8 cellular contexts compared by ENCODE assay signal in genomic region chr9:100098887-100099721, GRCh38. TPM values are rescaled to one million over a fixed set of nuclear protein-coding genes. Genes with fewer than 3 reads are reported as not detected.
DNase-seq lines count a peak whose midpoint lies in the region; ATAC-seq lines count a peak whose summit lies in the region.

TSS of gene ERP44 (minus strand) at chr9:100099000. CDS start at chr9:100098840, 160 bp downstream.
A gene with protein sequence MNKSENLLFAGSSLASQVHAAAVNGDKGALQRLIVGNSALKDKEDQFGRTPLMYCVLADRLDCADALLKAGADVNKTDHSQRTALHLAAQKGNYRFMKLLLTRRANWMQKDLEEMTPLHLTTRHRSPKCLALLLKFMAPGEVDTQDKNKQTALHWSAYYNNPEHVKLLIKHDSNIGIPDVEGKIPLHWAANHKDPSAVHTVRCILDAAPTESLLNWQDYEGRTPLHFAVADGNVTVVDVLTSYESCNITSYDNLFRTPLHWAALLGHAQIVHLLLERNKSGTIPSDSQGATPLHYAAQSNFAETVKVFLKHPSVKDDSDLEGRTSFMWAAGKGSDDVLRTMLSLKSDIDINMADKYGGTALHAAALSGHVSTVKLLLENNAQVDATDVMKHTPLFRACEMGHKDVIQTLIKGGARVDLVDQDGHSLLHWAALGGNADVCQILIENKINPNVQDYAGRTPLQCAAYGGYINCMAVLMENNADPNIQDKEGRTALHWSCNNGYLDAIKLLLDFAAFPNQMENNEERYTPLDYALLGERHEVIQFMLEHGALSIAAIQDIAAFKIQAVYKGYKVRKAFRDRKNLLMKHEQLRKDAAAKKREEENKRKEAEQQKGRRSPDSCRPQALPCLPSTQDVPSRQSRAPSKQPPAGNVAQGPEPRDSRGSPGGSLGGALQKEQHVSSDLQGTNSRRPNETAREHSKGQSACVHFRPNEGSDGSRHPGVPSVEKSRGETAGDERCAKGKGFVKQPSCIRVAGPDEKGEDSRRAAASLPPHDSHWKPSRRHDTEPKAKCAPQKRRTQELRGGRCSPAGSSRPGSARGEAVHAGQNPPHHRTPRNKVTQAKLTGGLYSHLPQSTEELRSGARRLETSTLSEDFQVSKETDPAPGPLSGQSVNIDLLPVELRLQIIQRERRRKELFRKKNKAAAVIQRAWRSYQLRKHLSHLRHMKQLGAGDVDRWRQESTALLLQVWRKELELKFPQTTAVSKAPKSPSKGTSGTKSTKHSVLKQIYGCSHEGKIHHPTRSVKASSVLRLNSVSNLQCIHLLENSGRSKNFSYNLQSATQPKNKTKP (plus strand): TSS chr9:100099243. CDS start chr9:100104522, 5,279 bp downstream.

- peak within 1 kb of the TSS; percentile 95 for H3K27ac Mint-ChIP-seq in activated CD8-positive, alpha-beta memory T cell treated with anti-CD3 and anti-CD28 coated beads, Interleukin-2, amount 10 ng/mL, durations not matched to agents 7 days and 5 days

- H3K9ac ChIP-seq in NT2/D1 (ENCODE audit: insufficient read length, low read depth) (peak within 1 kb of the TSS; percentile 88), endocrine pancreas (ENCODE audit: control insufficient read depth, insufficient read depth, low read length) (peak within 1 kb of the TSS; percentile 99), mesenchymal stem cell (ENCODE audit: low read length) (peak within 1 kb of the TSS; percentile 97)

- H3K14ac ChIP-seq in mesenchymal stem cell (ENCODE audit: low read length in 2 of 2), result peak within 1 kb of the TSS in 1 of 2 experiments; percentile 41

- H2AFZ ChIP-seq in mesenchymal stem cell (ENCODE audit: low read depth, low read length), result peak within 1 kb of the TSS; percentile 62

- WGBS in mesenchymal stem cell, result 1% methylated on average over 44 of the region's 54 CpGs

- H3K4me2 ChIP-seq in mesenchymal stem cell (ENCODE audit: low read length, poor library complexity, severe bottlenecking), result peak within 1 kb of the TSS; percentile 88

- H3K79me1 ChIP-seq in mesenchymal stem cell (replicated peaks; ENCODE audit: low read length, poor library complexity, severe bottlenecking), result peaks cover 10% of the 10 kb centered on the region

- H2BK15ac ChIP-seq in mesenchymal stem cell (ENCODE audit: low read depth, poor library complexity, severe bottlenecking), result no peak within 1 kb of the TSS

- H2AK5ac ChIP-seq in mesenchymal stem cell (ENCODE audit: low read length, severe bottlenecking), result no peak within 1 kb of the TSS

- H3K4ac ChIP-seq in mesenchymal stem cell (ENCODE audit: low read depth in 1 of 2, low read length in 2 of 2), result peak within 1 kb of the TSS; percentile 35 to 54

- H3K27ac ChIP-seq in mesenchymal stem cell (ENCODE audit: low read length, poor library complexity, severe bottlenecking), result peak within 1 kb of the TSS; percentile 77

- H4K8ac ChIP-seq in mesenchymal stem cell (ENCODE audit: low read length), result peak within 1 kb of the TSS; percentile 96

- peak within 1 kb of the TSS in 1 of 2 experiments; percentile 70 for H3K23ac ChIP-seq in mesenchymal stem cell (ENCODE audit: low read length in 2 of 2)

- H2BK120ac ChIP-seq in mesenchymal stem cell (ENCODE audit: low read depth, low read length), result peak within 1 kb of the TSS; percentile 38

- H3K4me3 ChIP-seq in NT2/D1 (ENCODE audit: insufficient read length, low read depth), result peak within 1 kb of the TSS; percentile 99
- peak within 1 kb of the TSS; percentile 94 for H3K4me3 ChIP-seq in endocrine pancreas (ENCODE audit: control insufficient read depth, insufficient read depth, low read length)
- H3K4me3 ChIP-seq in mesenchymal stem cell (ENCODE audit: insufficient read depth in 1 of 2, low read depth in 1 of 2, low read length in 2 of 2), result peak within 1 kb of the TSS; percentile 91 to 98

- peak within 1 kb of the TSS; percentile 74 for H4K91ac ChIP-seq in mesenchymal stem cell (ENCODE audit: low read length)

- peaks cover 23% of the 10 kb centered on the region for H3K4me1 Mint-ChIP-seq in activated CD8-positive, alpha-beta memory T cell treated with anti-CD3 and anti-CD28 coated beads, Interleukin-2, amount 10 ng/mL, durations not matched to agents 7 days and 5 days

- peaks cover 5% of the 10 kb centered on the region for H3K36me3 Mint-ChIP-seq in activated CD8-positive, alpha-beta memory T cell treated with anti-CD3 and anti-CD28 coated beads, Interleukin-2, amount 10 ng/mL, durations not matched to agents 7 days and 5 days

- H3K9me3 ChIP-seq in NT2/D1 (ENCODE audit: insufficient read depth, low read length) (no peaks in the 10 kb centered on the region), endocrine pancreas (ENCODE audit: control insufficient read depth, low read length) (no peaks in the 10 kb centered on the region), mesenchymal stem cell (ENCODE audit: control insufficient read depth, low read length) (no peaks in the 10 kb centered on the region)

- peak within 1 kb of the TSS; percentile 74 for H2BK5ac ChIP-seq in mesenchymal stem cell (ENCODE audit: low read depth, low read length, poor library complexity, severe bottlenecking)

- DNase-seq in COR-L47 (lab: John Stamatoyannopoulos, UW) (peak; percentile 98), HUDEP-2 (lab: John Stamatoyannopoulos, UW; ENCODE audit: unreplicated experiment in 76 of 76) (peak in 75 of 76 experiments; percentile 63 to 98 (median 96)), NT2/D1 (ENCODE audit: low read depth, low spot score) (peak; percentile 99), mesenchymal stem cell (peak; percentile 100)
- DNase-seq in activated CD8-positive, alpha-beta memory T cell treated with anti-CD3 and anti-CD28 coated beads, Interleukin-2, amount 10 ng/mL, durations not matched to agents 7 days and 5 days, result peak; percentile 99
- DNase-seq in stimulated activated CD8-positive, alpha-beta memory T cell treated with anti-CD3 and anti-CD28 coated beads, Interleukin-12 subunit alpha, Interleukin-12 subunit beta, amount 100 ng/mL, for 4 hours (ENCODE audit: low read depth), result peak; percentile 91

- peak within 1 kb of the TSS in 1 of 2 experiments; percentile 5 for H2BK12ac ChIP-seq in mesenchymal stem cell (ENCODE audit: low read length in 2 of 2)

- no peaks in the 10 kb centered on the region for H3K9me3 Mint-ChIP-seq in activated CD8-positive, alpha-beta memory T cell treated with anti-CD3 and anti-CD28 coated beads, Interleukin-2, amount 10 ng/mL, durations not matched to agents 7 days and 5 days (ENCODE audit: low read depth)

- H3K36me3 ChIP-seq in NT2/D1 (ENCODE audit: insufficient read depth, insufficient read length, low read length), result peaks cover 17% of the 10 kb centered on the region
- H3K36me3 ChIP-seq in endocrine pancreas (ENCODE audit: control insufficient read depth, insufficient read depth, low read length), result no peaks in the 10 kb centered on the region
- peaks cover 0 to 13% of the 10 kb centered on the region in 2 experiments for H3K36me3 ChIP-seq in mesenchymal stem cell (ENCODE audit: control insufficient read depth in 1 of 2, insufficient read depth in 2 of 2, low read depth in 1 of 2, low read length in 2 of 2)

- H3K27me3 Mint-ChIP-seq in activated CD8-positive, alpha-beta memory T cell treated with anti-CD3 and anti-CD28 coated beads, Interleukin-2, amount 10 ng/mL, durations not matched to agents 7 days and 5 days, result no peaks in the 10 kb centered on the region

- H3K27me3 ChIP-seq in NT2/D1 (ENCODE audit: insufficient read depth, insufficient read length), result no peaks in the 10 kb centered on the region
- H3K27me3 ChIP-seq in endocrine pancreas (ENCODE audit: control insufficient read depth, insufficient read depth, low read length), result no peaks in the 10 kb centered on the region
- no peaks in the 10 kb centered on the region for H3K27me3 ChIP-seq in mesenchymal stem cell (ENCODE audit: control insufficient read depth in 1 of 2, insufficient read depth in 1 of 2, low read length in 2 of 2)

- CTCF ChIA-PET in activated CD8-positive, alpha-beta memory T cell treated with anti-CD3 and anti-CD28 coated beads, Interleukin-2, amount 10 ng/mL, durations not matched to agents 7 days and 5 days (lab: Charles Lee), result no interaction called here

- peak; percentile 97 for ATAC-seq in GM21381 (IDR thresholded peaks at IDR 0.05; ENCODE audit: unreplicated experiment)
- ATAC-seq in activated CD8-positive, alpha-beta memory T cell treated with anti-CD3 and anti-CD28 coated beads, Interleukin-2, amount 10 ng/mL, durations not matched to agents 7 days and 5 days, result peak; percentile 99

- H3K18ac ChIP-seq in mesenchymal stem cell (ENCODE audit: low read depth in 1 of 2, low read length in 2 of 2), result peak within 1 kb of the TSS; percentile 76 to 88

- peak within 1 kb of the TSS; percentile 99 for H3K4me3 Mint-ChIP-seq in activated CD8-positive, alpha-beta memory T cell treated with anti-CD3 and anti-CD28 coated beads, Interleukin-2, amount 10 ng/mL, durations not matched to agents 7 days and 5 days

- no peaks in the 10 kb centered on the region for H3K4me1 ChIP-seq in NT2/D1 (ENCODE audit: insufficient read depth, insufficient read length)
- peaks cover 21% of the 10 kb centered on the region for H3K4me1 ChIP-seq in endocrine pancreas (ENCODE audit: control insufficient read depth, insufficient read depth, low read length)
- H3K4me1 ChIP-seq in mesenchymal stem cell (ENCODE audit: control insufficient read depth, insufficient read depth, low read depth, low read length), result peaks cover 2% of the 10 kb centered on the region

RNA-seq across cellular contexts. Expression of gene ERP44, which starts in this region (rescaled TPM):
- 10 to 100 TPM; 16.0 to 19.6 TPM for total RNA-seq in activated CD8-positive, alpha-beta memory T cell treated with anti-CD3 and anti-CD28 coated beads, Interleukin-2, amount 10 ng/mL, durations not matched to agents 7 days and 5 days
- 35.5 TPM for polyA plus RNA-seq in mesenchymal stem cell (2013, experiment 1 of 2)
- polyA plus RNA-seq in mesenchymal stem cell (2013, experiment 2 of 2), result 36.5 TPM

RNA-seq across cellular contexts. Expression of the second gene that starts in this region (rescaled TPM):
- total RNA-seq in activated CD8-positive, alpha-beta memory T cell treated with anti-CD3 and anti-CD28 coated beads, Interleukin-2, amount 10 ng/mL, durations not matched to agents 7 days and 5 days, result 10 to 100 TPM; 21.3 TPM
- polyA plus RNA-seq in mesenchymal stem cell (2013, experiment 1 of 2), result 8.6 TPM
- polyA plus RNA-seq in mesenchymal stem cell (2013, experiment 2 of 2), result 7.7 TPM

Comparison
In these comparisons a context has a peak if more than half of its experiments do, and no peak if none do; other contexts are left out.
1. Peak in every context shown above with its lines: DNase-seq, ATAC-seq, H3K4me3 ChIP-seq and H3K27ac ChIP-seq.